In the genomic region with DNA sequence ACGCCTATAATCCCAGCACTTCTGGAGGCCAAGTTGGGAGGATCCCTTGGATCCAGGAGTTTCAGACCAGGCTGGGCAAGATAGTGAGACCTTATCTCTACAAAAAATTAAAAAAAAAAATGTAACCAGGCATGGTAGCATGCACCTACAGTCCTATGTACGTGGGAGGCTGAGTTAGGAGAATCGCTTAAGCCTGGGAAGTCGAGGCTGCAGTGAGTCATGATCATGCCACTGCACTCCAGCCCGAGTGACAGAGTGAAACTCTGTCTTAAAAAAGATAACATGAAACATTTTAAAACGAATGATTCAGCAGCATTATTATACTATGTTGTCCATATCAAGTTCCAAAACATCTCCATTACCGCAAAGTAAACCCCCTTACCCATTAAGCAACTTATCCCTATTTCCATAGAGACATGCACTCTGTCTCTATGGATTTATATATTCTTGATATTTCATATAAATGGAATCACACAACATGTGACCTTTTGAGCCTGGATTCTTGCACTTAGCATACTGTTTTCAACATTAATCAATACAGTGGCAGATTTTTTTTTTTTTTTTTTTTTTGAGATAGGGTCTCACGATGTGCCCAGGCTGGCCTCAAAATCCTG, we compare ENCODE assay signal across 26 cellular contexts.
"Had no signal": no experiment of that assay in that cellular context is flagged by ENCODE, and none has a peak within 500 bp of the region (broad histone marks: within the 10 kb centered on the region; RNA-seq: fewer than 3 reads in every experiment).

No MANE protein-coding gene starts in this region.

- H3K4me3 ChIP-seq: esophagus squamous epithelium, heart right ventricle, left lung, lower lobe of right lung, neural progenitor cell, tibial nerve had no signal

- H3K9ac ChIP-seq: neural progenitor cell had no signal

- H3K4me1 ChIP-seq: heart right ventricle, left lung, lower lobe of right lung, neural progenitor cell, tibial nerve had no signal

- H3K4me2 ChIP-seq: neural progenitor cell had no signal

- H3K27me3 Mint-ChIP-seq: activated CD4-positive, alpha-beta memory T cell treated with anti-CD3 and anti-CD28 coated beads, Interleukin-2, amount 10 ng/mL, durations not matched to agents 7 days and 5 days; dendritic cell treated with granulocyte-macrophage colony-stimulating factor and Interleukin-4, amounts not matched to agents 40 ng/mL and 50 ng/mL, for 4 days; naive thymus-derived CD8-positive, alpha-beta T cell had no signal

- H3K4me1 Mint-ChIP-seq: activated CD4-positive, alpha-beta memory T cell treated with anti-CD3 and anti-CD28 coated beads, Interleukin-2, amount 10 ng/mL, durations not matched to agents 7 days and 5 days; neural progenitor cell had no signal

- H3K9me3 ChIP-seq: esophagus squamous epithelium, heart right ventricle, left lung, lower lobe of right lung, tibial nerve had no signal

- H2AFZ ChIP-seq: neural progenitor cell had no signal

- ATAC-seq: heart right ventricle; left lung; lower lobe of right lung; naive thymus-derived CD8-positive, alpha-beta T cell; right cardiac atrium had no signal

- H3K4me3 Mint-ChIP-seq: activated CD4-positive, alpha-beta memory T cell treated with anti-CD3 and anti-CD28 coated beads, Interleukin-2, amount 10 ng/mL, durations not matched to agents 7 days and 5 days; activated T-helper 1 cell treated with anti-CD3 and anti-CD28 coated beads, Interleukin-12 subunit alpha, Interleukin-12 subunit beta, Interleukin-2, Interleukin-4 antibody, amounts not matched to agents 30 ng/mL and 10 ng/mL and 1 ng/mL, durations not matched to agents 14 hours and 24 hours and 36 hours; dendritic cell treated with granulocyte-macrophage colony-stimulating factor and Interleukin-4, amounts not matched to agents 40 ng/mL and 50 ng/mL, for 4 days; naive thymus-derived CD8-positive, alpha-beta T cell; neural progenitor cell; T-helper 2 cell treated with Interferon-gamma antibody and Interleukin-4, amounts not matched to agents 5 μg/mL and 100 μg/mL, for 36 hours had no signal

- H3K27ac Mint-ChIP-seq: activated CD4-positive, alpha-beta memory T cell treated with anti-CD3 and anti-CD28 coated beads, Interleukin-2, amount 10 ng/mL, durations not matched to agents 7 days and 5 days; activated T-helper 1 cell treated with anti-CD3 and anti-CD28 coated beads, Interleukin-12 subunit alpha, Interleukin-12 subunit beta, Interleukin-2, Interleukin-4 antibody, amounts not matched to agents 30 ng/mL and 10 ng/mL and 1 ng/mL, durations not matched to agents 14 hours and 24 hours and 36 hours; dendritic cell treated with granulocyte-macrophage colony-stimulating factor and Interleukin-4, amounts not matched to agents 40 ng/mL and 50 ng/mL, for 4 days; neural progenitor cell; T-helper 2 cell treated with Interferon-gamma antibody and Interleukin-4, amounts not matched to agents 5 μg/mL and 100 μg/mL, for 36 hours had no signal

- H3K27ac ChIP-seq: esophagus squamous epithelium, heart right ventricle, left lung, lower lobe of right lung, neural progenitor cell, tibial nerve had no signal

- DNase-seq: activated CD4-positive, alpha-beta memory T cell treated with anti-CD3 and anti-CD28 coated beads, Interleukin-2, amount 10 ng/mL, durations not matched to agents 7 days and 5 days; activated CD4-positive, alpha-beta T cell treated with anti-CD3 and anti-CD28 coated beads for 4 hours; activated CD4-positive, CD25-positive, alpha-beta regulatory T cell; activated gamma-delta T cell treated with Interleukin-2 at 50 U/mL for 16 hours; activated naive CD4-positive, alpha-beta T cell treated with anti-CD3 and anti-CD28 coated beads, Interleukin-2, amount 50 U/mL, for 16 hours; activated T-cell treated with anti-CD3 and anti-CD28 coated beads for 4 hours; anterior cingulate cortex; effector CD4-positive, alpha-beta T cell; esophagus squamous epithelium; foreskin melanocyte; heart right ventricle; left lung; lower lobe of right lung; mesenchymal stem cell; naive thymus-derived CD8-positive, alpha-beta T cell; occipital lobe; posterior cingulate gyrus; right cardiac atrium; stimulated activated CD4-positive, alpha-beta T cell treated with anti-CD3 and anti-CD28 coated beads, Interleukin-2, amount 100 ng/mL, for 48 hours; stimulated activated naive CD4-positive, alpha-beta T cell treated with Interleukin-2 at 50 U/mL for 16 hours; T-helper 1 cell had no signal

- H3K9me3 Mint-ChIP-seq: activated CD4-positive, alpha-beta memory T cell treated with anti-CD3 and anti-CD28 coated beads, Interleukin-2, amount 10 ng/mL, durations not matched to agents 7 days and 5 days; activated T-helper 1 cell treated with anti-CD3 and anti-CD28 coated beads, Interleukin-12 subunit alpha, Interleukin-12 subunit beta, Interleukin-2, Interleukin-4 antibody, amounts not matched to agents 30 ng/mL and 10 ng/mL and 1 ng/mL, durations not matched to agents 14 hours and 24 hours and 36 hours; dendritic cell treated with granulocyte-macrophage colony-stimulating factor and Interleukin-4, amounts not matched to agents 40 ng/mL and 50 ng/mL, for 4 days; naive thymus-derived CD8-positive, alpha-beta T cell; neural progenitor cell; T-helper 2 cell treated with Interferon-gamma antibody and Interleukin-4, amounts not matched to agents 5 μg/mL and 100 μg/mL, for 36 hours had no signal

- H3K27me3 ChIP-seq: esophagus squamous epithelium, heart right ventricle, left lung, neural progenitor cell, tibial nerve had no signal
